ENCODE assay signal across 10 cellular contexts in the genomic region with DNA sequence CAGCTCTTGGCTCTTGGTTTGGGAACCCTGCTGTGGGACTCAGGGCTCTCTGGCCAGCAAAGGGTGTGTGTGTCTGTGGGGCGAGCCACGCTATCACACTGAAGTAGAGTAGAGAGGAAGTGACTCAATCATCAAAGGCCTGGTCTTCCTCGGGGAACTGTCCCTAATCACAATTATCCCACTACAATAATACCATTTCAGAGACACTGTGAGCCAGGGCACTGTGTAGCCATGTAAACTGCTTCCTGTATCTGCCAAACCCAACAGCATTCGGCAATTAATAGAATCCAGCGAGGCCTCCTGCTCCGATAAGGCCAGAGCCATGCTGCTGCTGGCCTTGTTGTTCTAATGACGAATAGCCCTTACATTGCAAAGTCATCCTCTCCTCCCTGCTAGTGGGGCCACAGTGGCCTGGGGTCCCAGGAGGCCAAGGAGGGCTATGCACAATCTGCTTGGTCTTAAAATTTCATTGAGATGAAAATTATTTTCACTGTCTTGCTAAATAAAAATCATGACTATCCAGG. TPM values are rescaled to one million over a fixed set of nuclear protein-coding genes. Genes with fewer than 3 reads are reported as not detected.
A peak's percentile ranks its signal among the peaks of the same experiment; 100 is the strongest.
DNase-seq lines count a peak whose midpoint lies in the region; TF ChIP-seq lines count a peak whose summit lies in the region.
"Had no signal": no experiment of that assay in that cellular context is flagged by ENCODE, and none has a peak within 500 bp of the region (broad histone marks: within the 10 kb centered on the region; RNA-seq: fewer than 3 reads in every experiment).

No MANE protein-coding gene starts in this region.

- H3K36me3 Mint-ChIP-seq in T-helper 2 cell treated with Interferon-gamma antibody and Interleukin-4, amounts not matched to agents 5 μg/mL and 100 μg/mL, for 36 hours (ENCODE audit: low read depth) = no peaks in the 10 kb centered on the region

- no peaks in the 10 kb centered on the region for H3K4me1 Mint-ChIP-seq in T-helper 2 cell treated with Interferon-gamma antibody and Interleukin-4, amounts not matched to agents 5 μg/mL and 100 μg/mL, for 36 hours (ENCODE audit: low read depth)

- DNase-seq in CD1c-positive myeloid dendritic cell (ENCODE audit: extremely low spot score) (peak; percentile 53), HS-5 (ENCODE audit: low read depth) (peak; percentile 4), astrocyte of the hippocampus (ENCODE audit: low read depth, low spot score) (peak; percentile 56), lung microvascular endothelial cell (ENCODE audit: low read depth in 2 of 2) (peak; percentile 79 to 92), coronary artery (ENCODE audit: low spot score) (no peak), GM19238 (ENCODE audit: insufficient read length, low spot score) (no peak)
- no peak for DNase-seq in T-helper 2 cell treated with Interferon-gamma antibody and Interleukin-4, amounts not matched to agents 5 μg/mL and 100 μg/mL, for 36 hours (ENCODE audit: low spot score)
- DNase-seq in activated T-cell treated with anti-CD3 and anti-CD28 coated beads, Interleukin-2, amount 50 U/mL, for 1 hour = no peak

- H3K27ac ChIP-seq in coronary artery = peak overlapping the region in 1 of 2 donors; percentile 54

- no peak overlapping the region for H3K4me3 ChIP-seq in coronary artery
- H3K4me3 ChIP-seq: uterus had no signal

- no peak overlapping the region for H3K4me3 Mint-ChIP-seq in T-helper 2 cell treated with Interferon-gamma antibody and Interleukin-4, amounts not matched to agents 5 μg/mL and 100 μg/mL, for 36 hours

- no peaks in the 10 kb centered on the region for H3K9me3 Mint-ChIP-seq in T-helper 2 cell treated with Interferon-gamma antibody and Interleukin-4, amounts not matched to agents 5 μg/mL and 100 μg/mL, for 36 hours

- H3K27me3 Mint-ChIP-seq in T-helper 2 cell treated with Interferon-gamma antibody and Interleukin-4, amounts not matched to agents 5 μg/mL and 100 μg/mL, for 36 hours (ENCODE audit: low read depth) = peaks cover 2% of the 10 kb centered on the region

- H3K27ac Mint-ChIP-seq in T-helper 2 cell treated with Interferon-gamma antibody and Interleukin-4, amounts not matched to agents 5 μg/mL and 100 μg/mL, for 36 hours = no peak overlapping the region

- TF ChIP-seq CTCF in coronary artery (IDR thresholded peaks at IDR 0.05) = no peak

RNA-seq across cellular contexts. Expression of a gene that starts 49.8 kb away (rescaled TPM):
- total RNA-seq in lung microvascular endothelial cell = 57.8 and 78.4 TPM in 2 replicates
- total RNA-seq: T-helper 2 cell treated with Interferon-gamma antibody and Interleukin-4, amounts not matched to agents 100 ng/mL and 5 ng/mL, for 36 hours had no signal

Comparison
In these comparisons a context has a peak if more than half of its experiments do, and no peak if none do; other contexts are left out.
1. DNase-seq: peak in CD1c-positive myeloid dendritic cell (single experiment), HS-5 (single experiment), astrocyte of the hippocampus (single experiment) and lung microvascular endothelial cell (2 of 2); none in T-helper 2 cell treated with Interferon-gamma antibody and Interleukin-4, amounts not matched to agents 5 μg/mL and 100 μg/mL, for 36 hours (single experiment), coronary artery (single experiment), activated T-cell treated with anti-CD3 and anti-CD28 coated beads, Interleukin-2, amount 50 U/mL, for 1 hour (single experiment) and GM19238 (single experiment).